In the genomic region with DNA sequence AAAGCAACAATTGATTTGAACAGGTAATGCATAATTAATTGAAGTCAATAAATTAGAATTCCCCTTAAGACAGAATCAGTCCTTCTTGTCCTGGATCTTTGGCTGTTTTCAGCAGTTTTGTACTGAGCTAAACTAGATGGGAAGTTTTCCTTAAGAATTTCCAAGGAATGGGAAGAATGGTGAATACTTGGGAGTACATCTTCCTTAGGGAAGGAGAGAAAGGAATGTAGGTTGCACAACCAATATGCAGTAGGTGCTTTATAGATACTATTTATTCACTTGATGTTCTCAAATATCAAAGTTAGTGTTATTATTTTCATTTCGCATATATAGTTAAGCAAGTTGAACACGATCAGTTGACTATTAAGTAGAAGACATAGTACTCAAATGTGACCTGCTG, we compare ENCODE assay signal across 15 cellular contexts.
"Had no signal": no experiment of that assay in that cellular context is flagged by ENCODE, and none has a peak within 500 bp of the region (broad histone marks: within the 10 kb centered on the region; RNA-seq: fewer than 3 reads in every experiment).

No MANE protein-coding gene starts in this region.

- H3K36me3 ChIP-seq: left lung, upper lobe of right lung had no signal

- H3K27ac ChIP-seq: left lung, skin epidermis, upper lobe of right lung had no signal

- ATAC-seq: left lung, upper lobe of right lung had no signal

- DNase-seq: activated CD4-positive, alpha-beta T cell treated with anti-CD3 and anti-CD28 coated beads, Interleukin-2, amount 10 ng/mL, durations not matched to agents 7 days and 5 days; activated CD8-positive, alpha-beta memory T cell treated with anti-CD3 and anti-CD28 coated beads for 24 hours; activated gamma-delta T cell treated with Interleukin-2 at 50 U/mL for 16 hours; amygdala; cerebellar nuclear complex; effector memory CD4-positive, alpha-beta T cell; islet precursor cell; left lung; nucleus accumbens; stimulated activated CD4-positive, alpha-beta T cell treated with anti-CD3 and anti-CD28 coated beads, Interleukin-15, amount 100 ng/mL, for 24 hours; stimulated activated CD4-positive, alpha-beta T cell treated with anti-CD3 and anti-CD28 coated beads, Interleukin-4, amount 100 ng/mL, for 24 hours; stimulated activated naive CD4-positive, alpha-beta T cell; substantia nigra; upper lobe of right lung had no signal

- H3K4me3 ChIP-seq: left lung, skin epidermis, upper lobe of right lung had no signal

- H3K9me3 ChIP-seq: upper lobe of right lung had no signal

- H3K27me3 ChIP-seq: left lung, upper lobe of right lung had no signal
